Comparison of ENCODE assay signal across 1 cellular context in genomic region chr9:128191406-128192046, GRCh38.
TF ChIP-seq lines count a peak whose summit lies in the region.

CIZ1 (minus strand) TSS chr9:128191572; CDS start chr9:128190857, 715 bp downstream.

TF ChIP-seq in HepG2, 621 proteins besides CTCF, POLR2A, EP300 and RAD21 (continued from another document and continues in another):
- TF ChIP-seq BCLAF1 (IDR thresholded peaks at IDR 0.05) = no peak
- peak; percentile 33; the same call in 1 of the 2 replicates for TF ChIP-seq ARID5B (CRISPR knock-in tag; IDR thresholded peaks at IDR 0.05)
- peak; percentile 79; the same call in 1 of the 2 replicates for TF ChIP-seq ZNF33B (CRISPR knock-in tag; IDR thresholded peaks at IDR 0.05)
- TF ChIP-seq ZNF460 (CRISPR knock-in tag; IDR thresholded peaks at IDR 0.05; ENCODE audit: borderline replicate concordance) = no peak
- TF ChIP-seq TEF (CRISPR knock-in tag; IDR thresholded peaks at IDR 0.05) = 0 out of 2 replicates have a peak, but pooled peaks have one; percentile 33
- peak; percentile 82 for TF ChIP-seq PHF8 (CRISPR knock-in tag; IDR thresholded peaks at IDR 0.05)
- no peak for TF ChIP-seq GTF2F1 (IDR thresholded peaks at IDR 0.05; ENCODE audit: low read length)
- TF ChIP-seq GMEB2 (CRISPR knock-in tag; IDR thresholded peaks at IDR 0.05; ENCODE audit: low read depth) = no peak
- no peak for TF ChIP-seq HBP1 (CRISPR knock-in tag; IDR thresholded peaks at IDR 0.05; ENCODE audit: low read depth)
- TF ChIP-seq MXD3 (CRISPR knock-in tag; IDR thresholded peaks at IDR 0.05) = peak; percentile 24; the same call in 1 of the 2 replicates
- peak; percentile 47; the same call in 1 of the 2 replicates for TF ChIP-seq SP5 (CRISPR knock-in tag; IDR thresholded peaks at IDR 0.05; ENCODE audit: borderline replicate concordance, low read depth)
- TF ChIP-seq ZFP82 (CRISPR knock-in tag; IDR thresholded peaks at IDR 0.05; ENCODE audit: borderline replicate concordance) = no peak
- no peak for TF ChIP-seq ZNF382 (CRISPR knock-in tag; IDR thresholded peaks at IDR 0.05; ENCODE audit: borderline replicate concordance)
- no peak for TF ChIP-seq RCOR2 (CRISPR knock-in tag; IDR thresholded peaks at IDR 0.05)
- TF ChIP-seq HOXA7 (CRISPR knock-in tag; IDR thresholded peaks at IDR 0.05) = no peak
- TF ChIP-seq FOXC1 (CRISPR knock-in tag; IDR thresholded peaks at IDR 0.05; ENCODE audit: borderline replicate concordance) = peak; percentile 73; the same call in 1 of the 2 replicates
- no peak for TF ChIP-seq ZNF282 (IDR thresholded peaks at IDR 0.05; ENCODE audit: partially characterized antibody)
- 0 out of 2 replicates have a peak, but pooled peaks have one; percentile 20 for TF ChIP-seq STAT5B (CRISPR knock-in tag; IDR thresholded peaks at IDR 0.05)
- no peak for TF ChIP-seq ZNF3 (CRISPR knock-in tag; IDR thresholded peaks at IDR 0.05)
- TF ChIP-seq ZNF121 (CRISPR knock-in tag; IDR thresholded peaks at IDR 0.05) = no peak
- peak; percentile 81 for TF ChIP-seq POGK (CRISPR knock-in tag; conservative IDR thresholded peaks at IDR 0.05)
- peak; percentile 21; the same call in 1 of the 2 replicates for TF ChIP-seq NCOA2 (CRISPR knock-in tag; IDR thresholded peaks at IDR 0.05)
- TF ChIP-seq ZMAT3 (CRISPR knock-in tag; conservative IDR thresholded peaks at IDR 0.05) = no peak
- TF ChIP-seq ZNF205 (CRISPR knock-in tag; IDR thresholded peaks at IDR 0.05) = no peak
- peak; percentile 38 for TF ChIP-seq ZEB1 (IDR thresholded peaks at IDR 0.05; ENCODE audit: insufficient replicate concordance, low read depth)
- TF ChIP-seq SNAPC5 (CRISPR knock-in tag; IDR thresholded peaks at IDR 0.05; ENCODE audit: borderline replicate concordance) = no peak
- no peak for TF ChIP-seq ZNF766 (CRISPR knock-in tag; IDR thresholded peaks at IDR 0.05; ENCODE audit: borderline replicate concordance)
- no peak for TF ChIP-seq HIC2 (CRISPR knock-in tag; IDR thresholded peaks at IDR 0.05; ENCODE audit: low read depth)
- TF ChIP-seq KLF16 (CRISPR knock-in tag; IDR thresholded peaks at IDR 0.05) = peak; percentile 14 to 60; a peak in 1 of 4 replicates
- no peak for TF ChIP-seq MAF1 (CRISPR knock-in tag; IDR thresholded peaks at IDR 0.05; ENCODE audit: borderline replicate concordance)
- no peak for TF ChIP-seq PRDM15 (CRISPR knock-in tag; IDR thresholded peaks at IDR 0.05)
- peak; percentile 83; the same call in 1 of the 2 replicates for TF ChIP-seq KLF13 (CRISPR knock-in tag; IDR thresholded peaks at IDR 0.05)
- no peak for TF ChIP-seq ZNF577 (CRISPR knock-in tag; IDR thresholded peaks at IDR 0.05; ENCODE audit: borderline replicate concordance, low read depth)
- no peak for TF ChIP-seq PLRG1 (conservative IDR thresholded peaks at IDR 0.05)
- TF ChIP-seq NBN (conservative IDR thresholded peaks at IDR 0.05) = no peak
- TF ChIP-seq ZKSCAN8 (CRISPR knock-in tag; IDR thresholded peaks at IDR 0.05; ENCODE audit: borderline replicate concordance) = no peak
